ENCODE assay signal across 11 cellular contexts in the genomic region with DNA sequence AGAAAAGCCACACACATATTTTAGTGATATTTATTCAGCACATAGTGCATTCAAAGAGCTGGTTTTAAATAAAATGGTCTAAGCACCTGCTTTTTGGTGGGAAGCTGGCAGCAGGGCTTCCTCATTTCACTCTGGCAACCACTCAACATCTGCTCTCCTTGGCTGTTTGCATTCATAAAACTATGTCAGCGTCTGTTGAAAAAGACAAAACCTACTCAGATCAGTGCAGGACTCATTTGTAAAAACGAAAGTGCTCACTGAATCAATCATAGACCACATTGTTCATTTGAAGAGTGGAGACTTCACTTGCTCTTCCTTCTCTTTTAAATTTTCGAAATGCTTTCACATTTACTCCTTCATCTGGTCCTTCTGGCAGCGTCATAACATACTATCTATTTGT.
DNase-seq lines count a peak whose midpoint lies in the region; ATAC-seq and TF ChIP-seq lines count a peak whose summit lies in the region.
"Had no signal": no experiment of that assay in that cellular context is flagged by ENCODE, and none has a peak within 500 bp of the region (broad histone marks: within the 10 kb centered on the region; RNA-seq: fewer than 3 reads in every experiment).

No MANE protein-coding gene starts in this region.

- H3K27me3 ChIP-seq in ovary, result no peaks in the 10 kb centered on the region

- H3K36me3 Mint-ChIP-seq in activated naive CD4-positive, alpha-beta T cell treated with anti-CD3 and anti-CD28 coated beads, Interleukin-2, amount 50 U/mL, for 72 hours, result no peaks in the 10 kb centered on the region

- no peak overlapping the region for H3K27ac Mint-ChIP-seq in activated naive CD4-positive, alpha-beta T cell treated with anti-CD3 and anti-CD28 coated beads, Interleukin-2, amount 50 U/mL, for 72 hours

- TF ChIP-seq EP300 in ovary (IDR thresholded peaks at IDR 0.05), result no peak

- no peaks in the 10 kb centered on the region for H3K9me3 Mint-ChIP-seq in activated naive CD4-positive, alpha-beta T cell treated with anti-CD3 and anti-CD28 coated beads, Interleukin-2, amount 50 U/mL, for 72 hours

- H3K9me3 ChIP-seq in ovary, result no peaks in the 10 kb centered on the region

- no peak overlapping the region for H3K4me3 ChIP-seq in ovary

- 85 to 92% (median 87%) methylated on average over 4 of the region's 4 CpGs for WGBS in ovary, 3 donors

- no peak for TF ChIP-seq CTCF in ovary (IDR thresholded peaks at IDR 0.05)

- H3K36me3 ChIP-seq in ovary, result no peaks in the 10 kb centered on the region

- no peak for TF ChIP-seq POLR2A in ovary (IDR thresholded peaks at IDR 0.05)

- intact Hi-C loops in ovary (cut with DNase I), result no loop called here

- H3K27ac ChIP-seq in ovary, result no peak overlapping the region
- H3K27ac ChIP-seq: HL-60 had no signal

- peak in 1 of 2 donors; percentile 4 for DNase-seq in activated naive CD4-positive, alpha-beta T cell treated with anti-CD3 and anti-CD28 coated beads, Interleukin-2, amount 50 U/mL, for 72 hours (ENCODE audit: low spot score in 2 of 2)
- DNase-seq in activated naive CD4-positive, alpha-beta T cell treated with Interleukin-2 at 50 U/mL for 16 hours, result no peak
- peak; percentile 54 for DNase-seq in superior temporal gyrus (ENCODE audit: extremely low spot score)
- no peak for DNase-seq in NCI-H2029 treated with DMSO at 0.1 percent for 48 hours (lab: John Stamatoyannopoulos, UW)
- no peak for DNase-seq in ovary
- DNase-seq in activated CD4-positive, alpha-beta T cell treated with anti-CD3 and anti-CD28 coated beads, Interleukin-2, amount 50 U/mL, for 1 hour, result no peak
- DNase-seq: central memory CD4-positive, alpha-beta T cell; NCI-H69 had no signal

- H3K4me1 ChIP-seq in ovary (ENCODE audit: insufficient read depth), result no peaks in the 10 kb centered on the region

- ATAC-seq in activated naive CD4-positive, alpha-beta T cell treated with anti-CD3 and anti-CD28 coated beads, Interleukin-2, amount 50 U/mL, for 72 hours, result peak; percentile 59 to 98
- ATAC-seq in GM21786 (IDR thresholded peaks at IDR 0.05; ENCODE audit: unreplicated experiment) (peak; percentile 88), HG03469 (IDR thresholded peaks at IDR 0.05; ENCODE audit: unreplicated experiment) (peak; percentile 94)
